ENCODE assay signal across 14 cellular contexts in genomic region chr2:16120591-16120990, GRCh38.
DNase-seq lines count a peak whose midpoint lies in the region; ATAC-seq and TF ChIP-seq lines count a peak whose summit lies in the region.
"Had no signal": no experiment of that assay in that cellular context is flagged by ENCODE, and none has a peak within 500 bp of the region (broad histone marks: within the 10 kb centered on the region; RNA-seq: fewer than 3 reads in every experiment).

No MANE protein-coding gene starts in this region.

- H3K79me2 ChIP-seq in neural progenitor cell (ENCODE audit: low read depth): no peaks in the 10 kb centered on the region
- no peaks in the 10 kb centered on the region for H3K79me2 ChIP-seq in PC-3 (ENCODE audit: low read length)

- peaks cover 18% of the 10 kb centered on the region for H3K4me1 ChIP-seq in neural progenitor cell
- H3K4me1 ChIP-seq in PC-3 (ENCODE audit: insufficient read depth, low read length): no peaks in the 10 kb centered on the region

- CTCF ChIA-PET in PC-3 (lab: Charles Lee): no interaction called here

- H3K27me3 Mint-ChIP-seq in neural progenitor cell (ENCODE audit: insufficient read depth, low read depth): peaks cover 2% of the 10 kb centered on the region
- H3K27me3 Mint-ChIP-seq: CD4-positive, alpha-beta T cell had no signal

- no peaks in the 10 kb centered on the region for H3K9me2 ChIP-seq in PC-3 (replicated peaks; ENCODE audit: low read length)

- no peak overlapping the region for H3K4me3 Mint-ChIP-seq in neural progenitor cell
- H3K4me3 Mint-ChIP-seq: CD4-positive, alpha-beta T cell had no signal

- H3K4me1 Mint-ChIP-seq in neural progenitor cell: peaks cover 36% of the 10 kb centered on the region

- H2AFZ ChIP-seq in neural progenitor cell (replicated peaks) (peak overlapping the region; percentile 65), PC-3 (ENCODE audit: low read length) (no peak overlapping the region)

- no peaks in the 10 kb centered on the region for H3K27me3 ChIP-seq in neural progenitor cell
- H3K27me3 ChIP-seq in PC-3 (ENCODE audit: low read length): no peaks in the 10 kb centered on the region

- H3K9me3 Mint-ChIP-seq in neural progenitor cell: peaks cover 11% of the 10 kb centered on the region
- H3K9me3 Mint-ChIP-seq: CD4-positive, alpha-beta T cell had no signal

- H3K36me3 Mint-ChIP-seq in neural progenitor cell: no peaks in the 10 kb centered on the region

- H3K27ac Mint-ChIP-seq in neural progenitor cell: no peak overlapping the region
- H3K27ac Mint-ChIP-seq: CD4-positive, alpha-beta T cell had no signal

- no TSS peak for BruUV-seq in PC-3 (replicated peaks; lab: Mats Ljungman, UMichigan)

- H3K27ac ChIP-seq in neural progenitor cell (no peak overlapping the region), PC-3 (ENCODE audit: low read length) (no peak overlapping the region)
- H3K27ac ChIP-seq: C4-2B had no signal

- no peak overlapping the region for H3K9ac ChIP-seq in neural progenitor cell
- H3K9ac ChIP-seq in PC-3 (ENCODE audit: low read length): no peak overlapping the region

- POLR2A ChIA-PET in PC-3 (lab: Charles Lee; ENCODE audit: unreplicated experiment): no interaction called here

- H4K20me1 ChIP-seq in neural progenitor cell (ENCODE audit: low read depth) (no peaks in the 10 kb centered on the region), PC-3 (ENCODE audit: low read length) (no peaks in the 10 kb centered on the region)

- H3K4me2 ChIP-seq in neural progenitor cell (no peak overlapping the region), PC-3 (ENCODE audit: low read length) (no peak overlapping the region)

- H3F3A ChIP-seq in neural progenitor cell (ENCODE audit: low read depth): peaks cover 7% of the 10 kb centered on the region
- no peaks in the 10 kb centered on the region for H3F3A ChIP-seq in PC-3 (ENCODE audit: low read length, unreplicated experiment)

- H3K36me3 ChIP-seq in neural progenitor cell (no peaks in the 10 kb centered on the region), PC-3 (ENCODE audit: low read depth, low read length) (no peaks in the 10 kb centered on the region)
- H3K36me3 ChIP-seq: HAP-1 had no signal

- H3K9me3 ChIP-seq in neural progenitor cell (ENCODE audit: low read depth) (no peaks in the 10 kb centered on the region), PC-3 (ENCODE audit: low read length) (no peaks in the 10 kb centered on the region)
- H3K9me3 ChIP-seq: Caco-2 had no signal

- H3K4me3 ChIP-seq in neural progenitor cell (no peak overlapping the region), PC-3 (ENCODE audit: low read length) (no peak overlapping the region)
- H3K4me3 ChIP-seq: HAP-1 had no signal

- DNase-seq in astrocyte of the hippocampus (ENCODE audit: low read depth, low spot score): peak; percentile 48
- DNase-seq in islet precursor cell: peak; percentile 22
- DNase-seq in neural progenitor cell (ENCODE audit: low spot score): no peak
- no peak for DNase-seq in PC-3
- DNase-seq in NCI-H1092 treated with DMSO at 0.1 percent for 48 hours (lab: John Stamatoyannopoulos, UW): no peak
- DNase-seq: ACHN; Caco-2; CD4-positive, alpha-beta T cell; GDM1; GOT3 had no signal

- intact Hi-C loops in PC-3 (cut with micrococcal nuclease): no loop called here

- TF ChIP-seq CTCF in neural progenitor cell (IDR thresholded peaks at IDR 0.05): no peak
- TF ChIP-seq CTCF in PC-3 (conservative IDR thresholded peaks at IDR 0.05; ENCODE audit: low read depth, low read length): no peak

- no peak for ATAC-seq in PC-3
- ATAC-seq in HG03469 (IDR thresholded peaks at IDR 0.05; ENCODE audit: unreplicated experiment): no peak
- no peak for ATAC-seq in GM19395 (IDR thresholded peaks at IDR 0.05; ENCODE audit: unreplicated experiment)

Comparison
In these comparisons a context has a peak if more than half of its experiments do, and no peak if none do; other contexts are left out.
1. DNase-seq: peak in astrocyte of the hippocampus (single experiment) and islet precursor cell (single experiment); none in neural progenitor cell (single experiment), PC-3 (single experiment) and NCI-H1092 treated with DMSO at 0.1 percent for 48 hours (single experiment).